ENCODE assay signal across 14 cellular contexts in the genomic region with DNA sequence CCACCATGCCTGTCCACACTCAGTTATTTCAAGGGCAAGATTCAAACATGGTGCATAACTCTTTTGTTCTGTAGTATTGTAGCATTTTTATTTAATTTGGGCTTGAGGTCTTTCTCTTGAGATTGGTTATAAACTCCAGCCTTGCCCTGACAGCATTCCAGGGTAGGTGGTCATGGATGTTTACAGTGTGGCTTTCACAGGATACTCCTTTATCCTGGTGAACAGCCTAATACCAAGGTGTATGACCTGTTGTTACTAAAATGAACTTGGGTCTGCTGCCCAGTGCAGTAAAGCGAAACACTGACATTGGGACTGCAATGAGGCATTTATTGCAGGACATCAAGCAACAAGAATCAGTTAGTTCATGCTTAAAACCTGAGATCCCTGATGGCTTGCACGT.
DNase-seq lines count a peak whose midpoint lies in the region; ATAC-seq and TF ChIP-seq lines count a peak whose summit lies in the region.
"Had no signal": no experiment of that assay in that cellular context is flagged by ENCODE, and none has a peak within 500 bp of the region (broad histone marks: within the 10 kb centered on the region; RNA-seq: fewer than 3 reads in every experiment).

No MANE protein-coding gene starts in this region.

- 0 out of 2 replicates have a peak overlapping the region, but pooled peaks have one; percentile 28 for H3K4me2 ChIP-seq in PC-3 (ENCODE audit: low read length)
- no peak overlapping the region for H3K4me2 ChIP-seq in mammary epithelial cell (ENCODE audit: insufficient read depth, low read depth, low read length)
- H3K4me2 ChIP-seq in mesendoderm (ENCODE audit: low read length) = no peak overlapping the region
- H3K4me2 ChIP-seq: BLaER1 treated with 17β-estradiol and CSF1 and Interleukin-3, amounts not matched to agents 10 nM and 100 nM; GM23338 had no signal

- H4K5ac ChIP-seq in mesendoderm (ENCODE audit: low read length) = no peak overlapping the region

- intact Hi-C loops in PC-3 (cut with micrococcal nuclease) (no loop called here), mammary epithelial cell (cut with micrococcal nuclease) (no loop called here), left colon (cut with DNase I, micrococcal nuclease) (no loop called here)

- no peaks in the 10 kb centered on the region for H3K36me3 ChIP-seq in HUES6 (ENCODE audit: control insufficient read depth, insufficient read depth, low read length)
- no peaks in the 10 kb centered on the region for H3K36me3 ChIP-seq in PC-3 (ENCODE audit: low read depth, low read length)
- H3K36me3 ChIP-seq in mammary epithelial cell (ENCODE audit: insufficient read depth, low read length) = no peaks in the 10 kb centered on the region
- no peaks in the 10 kb centered on the region for H3K36me3 ChIP-seq in mesendoderm (ENCODE audit: control insufficient read depth, insufficient read depth, low read length)
- H3K36me3 ChIP-seq: BLaER1 treated with 17β-estradiol and CSF1 and Interleukin-3, amounts not matched to agents 10 nM and 100 nM had no signal

- peak overlapping the region; percentile 73 for H3K56ac ChIP-seq in mesendoderm (ENCODE audit: low read length)

- 100% methylated on average over 2 of the region's 2 CpGs for WGBS in mammary epithelial cell (ENCODE audit: low coverage, missing lambda C conversion rate)
- no CpG with 5 or more reads among the region's 2 CpGs for WGBS in mesendoderm (ENCODE audit: extremely low coverage, insufficient coverage, low lambda C conversion rate)

- POLR2A ChIA-PET in PC-3 (lab: Charles Lee; ENCODE audit: unreplicated experiment) = no interaction called here

- peaks cover 4% of the 10 kb centered on the region; the same call in 1 of the 2 replicates for H3K4me1 ChIP-seq in HUES6 (ENCODE audit: control insufficient read depth, insufficient read depth, low read length)
- H3K4me1 ChIP-seq in PC-3 (ENCODE audit: insufficient read depth, low read length) = peaks cover 29% of the 10 kb centered on the region
- peaks cover 37% of the 10 kb centered on the region for H3K4me1 ChIP-seq in mammary epithelial cell (ENCODE audit: insufficient read depth, low read length)
- peaks cover 6% of the 10 kb centered on the region for H3K4me1 ChIP-seq in mesendoderm (ENCODE audit: control insufficient read depth, low read depth, low read length)
- H3K4me1 ChIP-seq: BLaER1 treated with 17β-estradiol and CSF1 and Interleukin-3, amounts not matched to agents 10 nM and 100 nM had no signal

- no peaks in the 10 kb centered on the region for H3K79me2 ChIP-seq in PC-3 (ENCODE audit: low read length)
- no peaks in the 10 kb centered on the region for H3K79me2 ChIP-seq in mammary epithelial cell (ENCODE audit: insufficient read depth, low read length)
- no peaks in the 10 kb centered on the region for H3K79me2 ChIP-seq in mesendoderm (ENCODE audit: control insufficient read depth, insufficient read depth, low read length)

- dilution Hi-C loops in mammary epithelial cell (cut with HindIII; ENCODE audit: low sequenced_read_pairs) = no loop called here

- peak; percentile 65 for DNase-seq in PC-3
- DNase-seq in mammary epithelial cell = no peak
- DNase-seq in mesendoderm = no peak
- no peak for DNase-seq in NCI-H524 treated with DMSO at 0.1 percent for 48 hours (lab: John Stamatoyannopoulos, UW)
- no peak for DNase-seq in left colon
- no peak for DNase-seq in GM10266 (ENCODE audit: extremely low spot score)
- DNase-seq: ACHN; CD4-positive, CD25-positive, alpha-beta regulatory T cell; H7 had no signal

- H2BK15ac ChIP-seq in mesendoderm (replicated peaks; ENCODE audit: low read depth) = no peak overlapping the region

- no peak overlapping the region for H2BK120ac ChIP-seq in mesendoderm (ENCODE audit: low read depth, low read length)

- H2AFZ ChIP-seq in PC-3 (ENCODE audit: low read length) = no peak overlapping the region
- no peak overlapping the region for H2AFZ ChIP-seq in mammary epithelial cell (ENCODE audit: low read depth, low read length)
- H2AFZ ChIP-seq: GM23338 had no signal

- CTCF ChIA-PET in PC-3 (lab: Charles Lee) (no interaction called here), mammary epithelial cell (lab: Charles Lee; ENCODE audit: low non-redundant PET) (no interaction called here)

- peak overlapping the region; percentile 71 for H2BK5ac ChIP-seq in mesendoderm (ENCODE audit: low read length)

- H3K79me1 ChIP-seq in mesendoderm (ENCODE audit: low read length) = no peaks in the 10 kb centered on the region

- in situ Hi-C loops in mammary epithelial cell (cut with MboI; ENCODE audit: low sequenced_read_pairs in 2 of 2) = no loop called here

- no peak overlapping the region for H3K4me3 ChIP-seq in HUES6 (ENCODE audit: low read depth, low read length)
- H3K4me3 ChIP-seq in PC-3 (ENCODE audit: low read length) = no peak overlapping the region
- no peak overlapping the region for H3K4me3 ChIP-seq in mammary epithelial cell (replicated peaks in 1 of 3; ENCODE audit: insufficient read depth in 1 of 3, low read depth in 2 of 3, low read length in 3 of 3)
- H3K4me3 ChIP-seq in mesendoderm (ENCODE audit: low read length) = no peak overlapping the region
- H3K4me3 ChIP-seq: BLaER1 treated with 17β-estradiol and CSF1 and Interleukin-3, amounts not matched to agents 10 nM and 100 nM; GM12878; GM23338 had no signal

- no peak for TF ChIP-seq CTCF in PC-3 (conservative IDR thresholded peaks at IDR 0.05; ENCODE audit: low read depth, low read length)
- TF ChIP-seq CTCF in mammary epithelial cell (conservative IDR thresholded peaks at IDR 0.05 in 1 of 2, IDR thresholded peaks at IDR 0.05 in 1 of 2; ENCODE audit: extremely low read depth in 1 of 2, insufficient read depth in 1 of 2, low read depth in 1 of 2, low read length in 2 of 2) = no peak
- no peak for TF ChIP-seq CTCF in GM10266 (IDR thresholded peaks at IDR 0.05; ENCODE audit: control insufficient read depth, insufficient read depth, low read depth, missing control alignments)

- peak; percentile 70 for ATAC-seq in PC-3
- no peak for ATAC-seq in left colon
- ATAC-seq: GM12878, GM23338 had no signal

- H3K9me2 ChIP-seq in PC-3 (replicated peaks; ENCODE audit: low read length) = no peaks in the 10 kb centered on the region

- H3K9ac ChIP-seq in HUES6 (ENCODE audit: low read length) (peak overlapping the region; percentile 50), PC-3 (ENCODE audit: low read length) (no peak overlapping the region), mammary epithelial cell (ENCODE audit: insufficient read depth, low read length) (no peak overlapping the region), mesendoderm (ENCODE audit: low read length) (no peak overlapping the region)
- H3K9ac ChIP-seq: BLaER1 treated with 17β-estradiol and CSF1 and Interleukin-3, amounts not matched to agents 10 nM and 100 nM had no signal

- H3K9me3 ChIP-seq in HUES6 (ENCODE audit: control insufficient read depth, insufficient read depth, low read depth, low read length) (no peaks in the 10 kb centered on the region), PC-3 (ENCODE audit: low read length) (no peaks in the 10 kb centered on the region), mammary epithelial cell (replicated peaks; ENCODE audit: insufficient read depth, low read length) (peaks cover 2% of the 10 kb centered on the region)

- H4K20me1 ChIP-seq in PC-3 (ENCODE audit: low read length) = no peaks in the 10 kb centered on the region
- H4K20me1 ChIP-seq in mammary epithelial cell (ENCODE audit: insufficient read depth, low read length) = no peaks in the 10 kb centered on the region
- H4K20me1 ChIP-seq: BLaER1 treated with 17β-estradiol and CSF1 and Interleukin-3, amounts not matched to agents 10 nM and 100 nM had no signal

- peak overlapping the region; percentile 81; the same call in 1 of the 2 replicates for H3K27ac ChIP-seq in HUES6 (ENCODE audit: low read depth, low read length)
- peak overlapping the region; percentile 62 for H3K27ac ChIP-seq in PC-3 (ENCODE audit: low read length)
- peak overlapping the region; percentile 72 for H3K27ac ChIP-seq in mammary epithelial cell (ENCODE audit: insufficient read depth, low read depth, low read length)
- H3K27ac ChIP-seq in mesendoderm (ENCODE audit: low read depth, low read length) = no peak overlapping the region
- H3K27ac ChIP-seq: BLaER1 treated with 17β-estradiol and CSF1 and Interleukin-3, amounts not matched to agents 10 nM and 100 nM; HL-60 had no signal

- no peaks in the 10 kb centered on the region for H3K27me3 ChIP-seq in HUES6 (ENCODE audit: control insufficient read depth, insufficient read depth, low read length)
- H3K27me3 ChIP-seq in PC-3 (ENCODE audit: low read length) = no peaks in the 10 kb centered on the region
- no peaks in the 10 kb centered on the region for H3K27me3 ChIP-seq in mammary epithelial cell (ENCODE audit: insufficient read depth, low read length)
- H3K27me3 ChIP-seq in mesendoderm (ENCODE audit: insufficient read depth, low read length, poor library complexity) = no peaks in the 10 kb centered on the region
- H3K27me3 ChIP-seq: BLaER1 treated with 17β-estradiol and CSF1 and Interleukin-3, amounts not matched to agents 10 nM and 100 nM had no signal

- H3K18ac ChIP-seq in mesendoderm (ENCODE audit: low read length) = no peak overlapping the region

- no peaks in the 10 kb centered on the region for H3F3A ChIP-seq in PC-3 (ENCODE audit: low read length, unreplicated experiment)

- H4K8ac ChIP-seq in mesendoderm (ENCODE audit: low read depth, low read length) = no peak overlapping the region

- peak overlapping the region; percentile 99 for H2AK5ac ChIP-seq in mesendoderm (ENCODE audit: low read length)

- H3K23ac ChIP-seq in mesendoderm (ENCODE audit: low read length) = no peak overlapping the region

- BruUV-seq in PC-3 (replicated peaks; lab: Mats Ljungman, UMichigan) (no TSS peak), mammary epithelial cell (replicated peaks; lab: Mats Ljungman, UMichigan) (no TSS peak)

- no peak overlapping the region for H3K4ac ChIP-seq in mesendoderm (ENCODE audit: low read depth, low read length)
